8 cellular contexts compared by ENCODE assay signal in the genomic region with DNA sequence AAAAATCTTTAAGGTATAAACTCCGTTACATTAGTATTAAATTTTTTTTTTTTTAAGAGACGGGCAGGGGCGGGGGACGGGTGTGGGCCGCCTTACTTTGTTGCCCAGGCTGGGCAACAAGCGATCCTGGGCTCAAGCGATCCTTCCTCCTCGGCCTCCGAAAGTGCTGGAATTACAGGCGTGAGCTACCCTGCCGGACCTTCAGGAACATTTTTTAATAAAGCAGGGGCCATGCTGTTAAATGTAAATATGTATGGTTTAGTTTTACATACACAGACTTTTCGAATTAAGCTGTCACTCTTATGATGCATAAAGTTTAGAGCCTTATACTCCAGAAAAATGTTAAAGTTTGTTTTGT. TPM values are rescaled to one million over a fixed set of nuclear protein-coding genes. Genes with fewer than 3 reads are reported as not detected.
DNase-seq lines count a peak whose midpoint lies in the region; ATAC-seq, FAIRE-seq and TF ChIP-seq lines count a peak whose summit lies in the region.

No MANE protein-coding gene starts in this region.

- H3K27ac ChIP-seq in Panc1 (ENCODE audit: low read length): peak overlapping the region; percentile 71
- H3K27ac ChIP-seq in esophagus (ENCODE audit: low read depth in 2 of 2, low read length in 1 of 2): peak overlapping the region in 1 of 2 donors; percentile 73
- peak overlapping the region in 2 of 4 donors; percentile 96 to 98 for H3K27ac ChIP-seq in pancreas

- H3K4me3 ChIP-seq in Panc1 (ENCODE audit: low read depth in 2 of 2, low read length in 2 of 2): peak overlapping the region; percentile 78 to 83
- H3K4me3 ChIP-seq in esophagus (ENCODE audit: low read depth in 1 of 2, low read length in 2 of 2): peak overlapping the region; percentile 24 to 99
- peak overlapping the region; percentile 62 to 97 (median 78) for H3K4me3 ChIP-seq in pancreas

- BruUV-seq in Panc1 (replicated peaks; lab: Mats Ljungman, UMichigan): no TSS peak

- no peak for TF ChIP-seq CTCF in Panc1 (IDR thresholded peaks at IDR 0.05)
- no peak for TF ChIP-seq CTCF in pancreas (IDR thresholded peaks at IDR 0.05)

- H3K9me3 ChIP-seq in Panc1 (ENCODE audit: control insufficient read depth, insufficient read depth, low read depth, low read length): no peaks in the 10 kb centered on the region
- H3K9me3 ChIP-seq in esophagus (ENCODE audit: control insufficient read depth in 2 of 2, insufficient read depth in 1 of 2, low read depth in 1 of 2, low read length in 1 of 2): no peaks in the 10 kb centered on the region
- H3K9me3 ChIP-seq in pancreas: no peaks in the 10 kb centered on the region

- in situ Hi-C loops in Panc1 (cut with HindIII; ENCODE audit: low pct_unique_long_range_greater_than_20kb, low sequenced_read_pairs): no loop called here

- CTCF ChIA-PET in Panc1 (lab: Charles Lee): interaction anchor here (0.7 kb wide), 1 partner anchor 12 kb away, joined by 4 read pairs; no protein-coding TSS in a partner anchor

- H3K4me1 ChIP-seq in Panc1 (ENCODE audit: control insufficient read depth, insufficient read depth, low read length) (peaks cover 18% of the 10 kb centered on the region), esophagus (ENCODE audit: control insufficient read depth in 2 of 2, insufficient read depth in 2 of 2, low read length in 1 of 2) (no peaks in the 10 kb centered on the region), pancreas (peaks cover 4 to 18% (median 10%) of the 10 kb centered on the region in 3 donors)

- 12 to 14% methylated on average over 12 of the region's 12 CpGs for WGBS in esophagus, 2 donors
- 4 to 5% methylated on average over 12 of the region's 12 CpGs for WGBS in pancreas, 2 donors

- H3K27me3 ChIP-seq in Panc1 (ENCODE audit: control insufficient read depth, insufficient read depth, low read length): no peaks in the 10 kb centered on the region
- no peaks in the 10 kb centered on the region for H3K27me3 ChIP-seq in esophagus (ENCODE audit: control insufficient read depth in 1 of 2, insufficient read depth in 2 of 2, low read length in 2 of 2)
- no peaks in the 10 kb centered on the region for H3K27me3 ChIP-seq in pancreas

- intact Hi-C loops in Panc1 (cut with micrococcal nuclease; ENCODE audit: unreplicated experiment): no loop called here
- intact Hi-C loops in pancreas (cut with DNase I): no loop called here

- POLR2A ChIA-PET in Panc1 (lab: Charles Lee): no interaction called here

- DNase-seq in EH (ENCODE audit: low read depth) (peak; percentile 43), Panc1 (ENCODE audit: low read depth, low spot score) (no peak), pancreas (peak in 1 of 6 donors; percentile 26), NCI-H1105 (lab: John Stamatoyannopoulos, UW) (no peak)
- DNase-seq in activated CD8-positive, alpha-beta memory T cell treated with anti-CD3 and anti-CD28 coated beads for 24 hours: no peak

- ATAC-seq in Panc1 (no peak), pancreas (no peak), HG03439 (IDR thresholded peaks at IDR 0.05; ENCODE audit: unreplicated experiment) (no peak), HG03175 (IDR thresholded peaks at IDR 0.05; ENCODE audit: unreplicated experiment) (no peak)

- FAIRE-seq in pancreas (lab: Jason Lieb, UNC): no peak

- H3K36me3 ChIP-seq in Panc1 (ENCODE audit: control insufficient read depth, insufficient read depth, low read length) (peaks cover 9% of the 10 kb centered on the region; the same call in 1 of the 2 replicates), esophagus (ENCODE audit: control insufficient read depth in 2 of 2, insufficient read depth in 2 of 2, low read length in 1 of 2) (no peaks in the 10 kb centered on the region), pancreas (no peaks in the 10 kb centered on the region)

RNA-seq across cellular contexts. Expression of gene PPM1D, which starts 2.4 kb away (rescaled TPM):
- total RNA-seq in Panc1 (2021; ENCODE audit: unreplicated experiment) (7.4 TPM), pancreas (10 to 100 TPM in 1 of 6 donors, 1 to 10 TPM in 5; 5.6 to 11.6 (median 7.5) TPM)
- polyA plus RNA-seq in Panc1 (2012; ENCODE audit: insufficient read length): 3.4 TPM
- polyA plus RNA-seq in esophagus (1 to 10 TPM; 3.3 to 5.1 TPM), pancreas (1 to 10 TPM; 1.9 to 3.4 TPM)
